In genomic region chr1:221862971-221863370, GRCh38 we compare ENCODE assay signal across 27 cellular contexts.
"Had no signal": no experiment of that assay in that cellular context is flagged by ENCODE, and none has a peak within 500 bp of the region (broad histone marks: within the 10 kb centered on the region; RNA-seq: fewer than 3 reads in every experiment).

No MANE protein-coding gene starts in this region.

- ATAC-seq: foreskin keratinocyte; heart right ventricle; left cardiac atrium; left lung; naive thymus-derived CD4-positive, alpha-beta T cell; right cardiac atrium had no signal

- H3K4me3 ChIP-seq: coronary artery, esophagus muscularis mucosa, heart right ventricle, left lung, neural progenitor cell, prostate gland, sigmoid colon, skin epidermis, stomach, thyroid gland, vagina had no signal

- H3K27ac ChIP-seq: coronary artery, esophagus muscularis mucosa, foreskin keratinocyte, heart right ventricle, left lung, neural progenitor cell, prostate gland, sigmoid colon, skin epidermis, stomach, thyroid gland, vagina had no signal

- H3K4me1 ChIP-seq: esophagus muscularis mucosa, heart right ventricle, left lung, neural progenitor cell, prostate gland, sigmoid colon, stomach, thyroid gland, vagina had no signal

- H3K36me3 ChIP-seq: esophagus muscularis mucosa, heart right ventricle, left lung, neural progenitor cell, prostate gland, sigmoid colon, stomach, thyroid gland, vagina had no signal

- H3K9me3 ChIP-seq: esophagus muscularis mucosa, heart right ventricle, left lung, prostate gland, sigmoid colon, stomach, thyroid gland, vagina had no signal

- H3K4me2 ChIP-seq: neural progenitor cell had no signal

- H2AFZ ChIP-seq: neural progenitor cell had no signal

- FAIRE-seq: endothelial cell of umbilical vein, islet of Langerhans had no signal

- H3K9ac ChIP-seq: neural progenitor cell had no signal

- DNase-seq: dermis blood vessel endothelial cell; effector memory CD4-positive, alpha-beta T cell; foreskin keratinocyte; glutamatergic neuron; heart right ventricle; hippocampal formation; left cardiac atrium; left lung; mesendoderm; midbrain; naive thymus-derived CD4-positive, alpha-beta T cell; right cardiac atrium; sigmoid colon; stimulated activated CD4-positive, alpha-beta T cell treated with anti-CD3 and anti-CD28 coated beads, Interleukin-15, amount 100 ng/mL, for 24 hours; stimulated activated CD4-positive, alpha-beta T cell treated with anti-CD3 and anti-CD28 coated beads, Interleukin-2, amount 100 ng/mL, for 48 hours; stimulated activated naive CD4-positive, alpha-beta T cell; stomach; thyroid gland; trophoblast cell had no signal

- H3K27me3 ChIP-seq: esophagus muscularis mucosa, foreskin keratinocyte, heart right ventricle, left lung, neural progenitor cell, sigmoid colon, stomach, thyroid gland, vagina had no signal
